ENCODE assay signal across 17 cellular contexts in the genomic region with DNA sequence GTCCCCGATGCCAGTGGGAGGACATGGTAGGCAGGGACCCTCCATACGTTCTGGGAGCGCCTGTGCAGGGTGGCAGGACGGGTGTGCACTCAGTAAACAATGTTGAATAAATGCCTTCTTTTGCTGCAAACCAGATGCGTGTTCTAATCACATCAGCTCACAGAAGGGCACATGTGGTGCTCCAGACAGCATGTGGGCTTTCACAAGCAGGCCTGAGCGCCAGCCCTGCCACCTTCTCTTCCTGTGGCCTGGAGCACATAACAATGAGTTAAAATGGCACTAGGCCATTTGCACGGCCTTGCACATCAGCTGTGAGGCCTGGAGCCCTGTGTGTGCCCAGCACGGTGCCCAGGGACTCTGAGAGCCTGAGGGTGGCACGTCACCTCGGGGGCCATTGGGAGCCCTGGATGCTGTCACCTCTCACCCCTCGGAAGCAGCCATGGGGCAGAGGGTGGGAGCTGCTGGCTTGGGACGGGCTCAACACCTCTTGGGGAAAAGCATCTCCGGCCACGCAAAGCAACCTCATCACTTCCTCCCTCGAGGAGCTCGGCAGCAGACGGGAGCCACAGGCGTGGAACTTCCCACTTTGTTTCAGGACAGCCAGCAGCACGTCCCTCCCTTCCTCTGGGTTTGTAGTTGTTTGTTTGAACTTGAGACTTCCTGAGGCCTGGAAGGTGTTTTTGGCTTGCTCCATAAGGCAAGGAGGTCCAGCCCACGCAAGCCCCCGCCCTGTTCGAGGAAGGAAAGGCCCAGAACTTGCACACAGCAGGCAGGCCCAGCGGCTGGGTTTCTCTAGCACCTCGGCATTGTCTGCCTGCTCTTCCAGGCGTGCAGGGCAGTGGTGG. TPM values are rescaled to one million over a fixed set of nuclear protein-coding genes. Genes with fewer than 3 reads are reported as not detected.
DNase-seq lines count a peak whose midpoint lies in the region; ATAC-seq and TF ChIP-seq lines count a peak whose summit lies in the region.
"Had no signal": no experiment of that assay in that cellular context is flagged by ENCODE, and none has a peak within 500 bp of the region (broad histone marks: within the 10 kb centered on the region; RNA-seq: fewer than 3 reads in every experiment).

No MANE protein-coding gene starts in this region.

- H3K27me3 ChIP-seq in esophagus squamous epithelium (peaks cover 0 to 23% (median 0%) of the 10 kb centered on the region in 4 donors), thoracic aorta (replicated peaks; ENCODE audit: insufficient read depth) (no peaks in the 10 kb centered on the region)

- peaks cover 0 to 16% (median 6%) of the 10 kb centered on the region in 3 donors for H3K36me3 Mint-ChIP-seq in naive thymus-derived CD8-positive, alpha-beta T cell
- H3K36me3 Mint-ChIP-seq: natural killer cell had no signal

- H3K27ac Mint-ChIP-seq in naive thymus-derived CD8-positive, alpha-beta T cell: peak overlapping the region in 1 of 10 donors; percentile 43
- H3K27ac Mint-ChIP-seq: activated CD4-positive, alpha-beta T cell treated with anti-CD3 and anti-CD28 coated beads, Interleukin-2, amount 10 ng/mL, durations not matched to agents 7 days and 5 days; B cell; natural killer cell had no signal

- no peaks in the 10 kb centered on the region for H3K36me3 ChIP-seq in esophagus squamous epithelium
- H3K36me3 ChIP-seq in thoracic aorta: no peaks in the 10 kb centered on the region

- TF ChIP-seq POLR2A in esophagus squamous epithelium (IDR thresholded peaks at IDR 0.05): peak in 1 of 4 donors; percentile 37

- intact Hi-C loops in esophagus squamous epithelium (cut with DNase I): no loop called here

- H3K4me1 ChIP-seq in esophagus squamous epithelium (peaks cover 0 to 6% (median 0%) of the 10 kb centered on the region in 3 donors), thoracic aorta (ENCODE audit: control insufficient read depth in 1 of 2, low read depth in 2 of 2) (no peaks in the 10 kb centered on the region)

- H3K4me3 ChIP-seq in esophagus squamous epithelium: peak overlapping the region in 3 of 4 donors; percentile 22 to 47 (median 42)
- peak overlapping the region; percentile 14 for H3K4me3 ChIP-seq in thoracic aorta

- H3K27ac ChIP-seq in esophagus squamous epithelium: peak overlapping the region; percentile 13 to 78 (median 46)
- H3K27ac ChIP-seq in thoracic aorta: no peak overlapping the region

- no peak overlapping the region for H3K4me3 Mint-ChIP-seq in naive thymus-derived CD8-positive, alpha-beta T cell
- H3K4me3 Mint-ChIP-seq: activated CD4-positive, alpha-beta T cell treated with anti-CD3 and anti-CD28 coated beads, Interleukin-2, amount 10 ng/mL, durations not matched to agents 7 days and 5 days; B cell; natural killer cell had no signal

- ATAC-seq in thoracic aorta (ENCODE audit: insufficient number of reproducible peaks, low FRiP score, low read depth): no peak
- no peak for ATAC-seq in GM21723 (IDR thresholded peaks at IDR 0.05; ENCODE audit: unreplicated experiment)
- no peak for ATAC-seq in naive thymus-derived CD8-positive, alpha-beta T cell
- ATAC-seq: natural killer cell had no signal

- H3K9me3 Mint-ChIP-seq in naive thymus-derived CD8-positive, alpha-beta T cell: no peaks in the 10 kb centered on the region
- H3K9me3 Mint-ChIP-seq: activated CD4-positive, alpha-beta T cell treated with anti-CD3 and anti-CD28 coated beads, Interleukin-2, amount 10 ng/mL, durations not matched to agents 7 days and 5 days; natural killer cell had no signal

- TF ChIP-seq CTCF in esophagus squamous epithelium (IDR thresholded peaks at IDR 0.05): no peak
- no peak for TF ChIP-seq CTCF in thoracic aorta (IDR thresholded peaks at IDR 0.05)

- in situ Hi-C loops in KBM-7 (cut with MboI; ENCODE audit: low pct_unique_long_range_greater_than_20kb, low sequenced_read_pairs): no loop called here

- WGBS in esophagus squamous epithelium, 2 donors: 19 to 45% methylated on average over 7 to 14 of the region's 25 CpGs

- peaks cover 6 to 28% (median 20%) of the 10 kb centered on the region in 4 donors for H3K4me1 Mint-ChIP-seq in naive thymus-derived CD8-positive, alpha-beta T cell
- H3K4me1 Mint-ChIP-seq: activated CD4-positive, alpha-beta T cell treated with anti-CD3 and anti-CD28 coated beads, Interleukin-2, amount 10 ng/mL, durations not matched to agents 7 days and 5 days; natural killer cell had no signal

- DNase-seq in KBM-7 (peak; percentile 32), esophagus squamous epithelium (lab: John Stamatoyannopoulos, UW) (no peak), medulla oblongata (ENCODE audit: extremely low spot score) (peak; percentile 56), thoracic aorta (ENCODE audit: low spot score) (no peak)
- no peak for DNase-seq in activated naive CD4-positive, alpha-beta T cell (lab: John Stamatoyannopoulos, UW)
- DNase-seq in naive thymus-derived CD8-positive, alpha-beta T cell: no peak
- DNase-seq in stimulated activated CD4-positive, alpha-beta T cell treated with anti-CD3 and anti-CD28 coated beads, Interleukin-12 subunit alpha, Interleukin-12 subunit beta, amount 100 ng/mL, for 4 hours: no peak
- DNase-seq: activated CD4-positive, alpha-beta T cell treated with anti-CD3 and anti-CD28 coated beads, Interleukin-2, amount 10 ng/mL, durations not matched to agents 7 days and 5 days; activated naive CD4-positive, alpha-beta T cell treated with anti-CD3 and anti-CD28 coated beads, Interleukin-2, amount 50 U/mL, for 16 hours; activated T-cell treated with anti-CD3 and anti-CD28 coated beads for 4 hours; dermis blood vessel endothelial cell; DMS 273 treated with DMSO at 0.1 percent for 48 hours; natural killer cell; NCI-H1105; NCI-H82 had no signal

- H3K9me3 ChIP-seq in esophagus squamous epithelium (no peaks in the 10 kb centered on the region), thoracic aorta (no peaks in the 10 kb centered on the region)

- H3K27me3 Mint-ChIP-seq in naive thymus-derived CD8-positive, alpha-beta T cell: no peaks in the 10 kb centered on the region
- H3K27me3 Mint-ChIP-seq: activated CD4-positive, alpha-beta T cell treated with anti-CD3 and anti-CD28 coated beads, Interleukin-2, amount 10 ng/mL, durations not matched to agents 7 days and 5 days had no signal

- POLR2A ChIA-PET in naive thymus-derived CD8-positive, alpha-beta T cell (lab: Charles Lee): no interaction called here

RNA-seq across cellular contexts. Expression of gene MCF2L, which starts 9.8 kb away (rescaled TPM):
- total RNA-seq in esophagus squamous epithelium (10 to 100 TPM; 10.2 to 25.4 (median 16.9) TPM), thoracic aorta (10 to 100 TPM; 34.9 to 49.2 TPM)
- 10 to 100 TPM; 26.2 to 30.3 TPM for total RNA-seq in naive thymus-derived CD8-positive, alpha-beta T cell
- polyA plus RNA-seq in naive thymus-derived CD8-positive, alpha-beta T cell: 1 to 10 TPM in 2 of 3 donors, under 1 TPM in 1; 0.81 to 4.4 (median 2.4) TPM

Comparison
In these comparisons a context has a peak if more than half of its experiments do, and no peak if none do; other contexts are left out.
1. DNase-seq: peak in KBM-7 (single experiment) and medulla oblongata (single experiment); none in esophagus squamous epithelium (single experiment), thoracic aorta (single experiment), activated naive CD4-positive, alpha-beta T cell (0 of 4), naive thymus-derived CD8-positive, alpha-beta T cell (0 of 10) and stimulated activated CD4-positive, alpha-beta T cell treated with anti-CD3 and anti-CD28 coated beads, Interleukin-12 subunit alpha, Interleukin-12 subunit beta, amount 100 ng/mL, for 4 hours (single experiment).
2. H3K27ac ChIP-seq: peak in esophagus squamous epithelium (4 of 4); none in thoracic aorta (0 of 2).